12 cellular contexts compared by ENCODE assay signal in the genomic region with DNA sequence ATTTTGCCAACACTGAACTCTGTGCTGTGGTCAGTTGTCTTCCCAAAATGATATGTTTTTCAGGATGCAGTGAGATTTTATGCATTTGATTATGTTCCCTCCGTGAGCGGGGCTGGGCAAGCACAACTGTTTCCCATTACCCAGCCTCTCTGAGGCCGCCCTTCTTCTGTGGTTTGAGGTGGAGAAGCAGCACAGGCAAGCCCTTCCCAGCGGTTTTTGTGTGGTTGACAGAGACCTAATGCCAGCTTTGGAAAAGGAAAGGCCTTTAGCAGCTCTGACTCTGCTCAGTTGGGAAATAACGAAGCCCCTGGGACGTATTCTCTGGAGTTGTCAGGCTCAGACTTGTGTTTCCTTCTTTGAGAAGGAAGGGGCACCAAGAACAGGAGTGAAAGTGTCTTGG. TPM values are rescaled to one million over a fixed set of nuclear protein-coding genes. Genes with fewer than 3 reads are reported as not detected.
DNase-seq lines count a peak whose midpoint lies in the region; ATAC-seq, FAIRE-seq and TF ChIP-seq lines count a peak whose summit lies in the region.
"Had no signal": no experiment of that assay in that cellular context is flagged by ENCODE, and none has a peak within 500 bp of the region (broad histone marks: within the 10 kb centered on the region; RNA-seq: fewer than 3 reads in every experiment).

No MANE protein-coding gene starts in this region.

- RAD21 ChIA-PET in GM12878 (lab: Charles Lee; ENCODE audit: unreplicated experiment), result interaction anchor here (0.8 to 5.9 kb wide), 10 partner anchors 8 to 77 kb away, joined by 3 to 50 read pairs (median 8); partner anchors contain the start of genes BBIP1, PDCD4 and SHOC2

- CTCF ChIA-PET in GM12878 (lab: Yijun Ruan, JAX), result interaction anchor here (1.0 to 4.1 kb wide), 8 partner anchors 8 to 47 kb away, joined by 3 to 27 read pairs (median 6); no protein-coding TSS in a partner anchor

- SMC1A ChIA-PET in GM12878 (lab: Charles Lee; ENCODE audit: uncharacterized antibody, unreplicated experiment), result interaction anchor here (0.7 to 6.2 kb wide), 11 partner anchors 9 to 822 kb away, joined by 3 to 86 read pairs (median 4); no protein-coding TSS in a partner anchor

- FAIRE-seq in GM12878 (lab: Jason Lieb, UNC), result no peak

- TF ChIP-seq CTCF in GM12878 (IDR thresholded peaks at IDR 0.05 in 2 of 3, conservative IDR thresholded peaks at IDR 0.05 in 1 of 3; ENCODE audit: control insufficient read depth in 2 of 3, extremely low read depth in 1 of 3, insufficient read depth in 1 of 3, low read depth in 3 of 3, low read length in 3 of 3) (no peak), tibial nerve (IDR thresholded peaks at IDR 0.05) (no peak)

- peaks cover 2% of the 10 kb centered on the region; the same call in 1 of the 3 replicates for H3K9me3 ChIP-seq in GM12878 (replicated peaks; ENCODE audit: control insufficient read depth, insufficient read depth, low read length)
- peaks cover 0 to 2% of the 10 kb centered on the region in 2 donors for H3K9me3 ChIP-seq in neuronal stem cell (replicated peaks in 1 of 2; ENCODE audit: control insufficient read depth in 2 of 2, insufficient read depth in 1 of 2, low read depth in 1 of 2, low read length in 2 of 2)
- no peaks in the 10 kb centered on the region for H3K9me3 ChIP-seq in tibial nerve
- H3K9me3 ChIP-seq: ovary had no signal

- H4K91ac ChIP-seq in neuronal stem cell (ENCODE audit: low read depth, low read length, poor library complexity), result no peak overlapping the region

- 62% methylated on average over 6 of the region's 6 CpGs for WGBS in GM12878 (ENCODE audit: insufficient coverage, insufficient replicate concordance, low lambda C conversion rate, missing lambda C conversion rate)
- WGBS in neuronal stem cell (ENCODE audit: extremely low coverage in 2 of 2, insufficient read length in 2 of 2, insufficient replicate concordance in 1 of 2), 2 donors, result no CpG with 5 or more reads among the region's 6 CpGs
- WGBS in tibial nerve, 2 donors, result 47 to 64% methylated on average over 6 of the region's 6 CpGs

- TF ChIP-seq POLR2A in GM12878 (IDR thresholded peaks at IDR 0.05; ENCODE audit: low read depth, low read length) (no peak), tibial nerve (IDR thresholded peaks at IDR 0.05) (no peak)

- H3K36me3 ChIP-seq in GM12878 (ENCODE audit: control insufficient read depth in 2 of 2, insufficient read depth in 2 of 2, low read length in 1 of 2) (no peaks in the 10 kb centered on the region), neuronal stem cell (replicated peaks in 1 of 2; ENCODE audit: control insufficient read depth in 2 of 2, insufficient read depth in 2 of 2, low read length in 2 of 2) (no peaks in the 10 kb centered on the region), tibial nerve (no peaks in the 10 kb centered on the region)
- H3K36me3 ChIP-seq: ovary had no signal

- no peaks in the 10 kb centered on the region for H3K27me3 ChIP-seq in GM12878 (replicated peaks in 1 of 2; ENCODE audit: control insufficient read depth in 2 of 2, insufficient read depth in 2 of 2, low read length in 1 of 2)
- H3K27me3 ChIP-seq in neuronal stem cell (ENCODE audit: control insufficient read depth in 3 of 3, insufficient read depth in 3 of 3, low read depth in 1 of 3, low read length in 3 of 3), result no peaks in the 10 kb centered on the region
- H3K27me3 ChIP-seq in tibial nerve, result no peaks in the 10 kb centered on the region
- H3K27me3 ChIP-seq: ovary had no signal

- H2AFZ ChIP-seq in GM12878 (ENCODE audit: control insufficient read depth, low read depth, low read length), result peak overlapping the region; percentile 25
- peak overlapping the region; percentile 80 for H2AFZ ChIP-seq in neuronal stem cell (ENCODE audit: low read length)

- no peak overlapping the region for H3K4ac ChIP-seq in neuronal stem cell (ENCODE audit: low read length)

- no peaks in the 10 kb centered on the region for H3K79me2 ChIP-seq in GM12878 (ENCODE audit: control insufficient read depth, insufficient read depth, low read length)

- POLR2A ChIA-PET in GM12878 (lab: Charles Lee), result interaction anchor here (0.7 to 6.2 kb wide), 8 partner anchors 9 to 47 kb away, joined by 3 to 43 read pairs (median 11); partner anchors contain the start of gene PDCD4

- TF ChIP-seq RAD21 in GM12878 (IDR thresholded peaks at IDR 0.05; ENCODE audit: insufficient read depth, low read depth, low read length), result no peak

- H3K4me3 ChIP-seq in GM12878, result no peak overlapping the region
- no peak overlapping the region for H3K4me3 ChIP-seq in neuronal stem cell (ENCODE audit: low read length in 2 of 2)
- H3K4me3 ChIP-seq in tibial nerve, result no peak overlapping the region
- H3K4me3 ChIP-seq: ovary had no signal

- no peak overlapping the region for H3K9ac ChIP-seq in GM12878 (ENCODE audit: control insufficient read depth, insufficient read depth, low read length)
- H3K9ac ChIP-seq in neuronal stem cell (ENCODE audit: low read depth, low read length, poor library complexity), result no peak overlapping the region

- no peak overlapping the region for H2BK15ac ChIP-seq in neuronal stem cell (ENCODE audit: low read length)

- H4K20me1 ChIP-seq in GM12878 (ENCODE audit: control insufficient read depth, insufficient read depth), result no peaks in the 10 kb centered on the region

- H3K27ac ChIP-seq in GM12878 (ENCODE audit: control insufficient read depth, insufficient read depth) (peak overlapping the region; percentile 15; the same call in 1 of the 2 replicates), neuronal stem cell (replicated peaks; ENCODE audit: low read length) (no peak overlapping the region), tibial nerve (peak overlapping the region in 2 of 4 donors; percentile 30 to 43)
- H3K27ac ChIP-seq: ovary had no signal

- no TSS peak for BruUV-seq in GM12878 (replicated peaks; lab: Mats Ljungman, UMichigan)

- no peak overlapping the region for H4K8ac ChIP-seq in neuronal stem cell (ENCODE audit: low read depth, low read length)

- H2BK5ac ChIP-seq in neuronal stem cell (ENCODE audit: low read length), result no peak overlapping the region

- H3K4me2 ChIP-seq in GM12878 (ENCODE audit: control insufficient read depth, insufficient read depth) (peak overlapping the region; percentile 3; the same call in 1 of the 2 replicates), neuronal stem cell (ENCODE audit: insufficient read depth, low read length, poor library complexity, severe bottlenecking) (no peak overlapping the region)

- no peak overlapping the region for H2AK5ac ChIP-seq in neuronal stem cell (ENCODE audit: low read depth, low read length)

- no peak for TF ChIP-seq EP300 in GM12878 (IDR thresholded peaks at IDR 0.05; ENCODE audit: borderline replicate concordance in 1 of 2, control insufficient read depth in 1 of 2, low read depth in 2 of 2, low read length in 2 of 2)
- no peak for TF ChIP-seq EP300 in tibial nerve (IDR thresholded peaks at IDR 0.05)

- no peak overlapping the region for H3K14ac ChIP-seq in neuronal stem cell (ENCODE audit: low read length)

- in situ Hi-C loops in GM12878 (cut with MboI), result no loop called here

- H2BK120ac ChIP-seq in neuronal stem cell (ENCODE audit: low read depth, low read length), result no peak overlapping the region

- no peak overlapping the region for H2BK12ac ChIP-seq in neuronal stem cell (ENCODE audit: low read length)

- H3K4me1 ChIP-seq in GM12878 (ENCODE audit: control insufficient read depth, insufficient read depth, low read length) (peaks cover 49% of the 10 kb centered on the region), neuronal stem cell (ENCODE audit: control insufficient read depth in 2 of 2, insufficient read depth in 1 of 2, low read depth in 1 of 2, low read length in 2 of 2) (peaks cover 0 to 5% of the 10 kb centered on the region in 2 donors), tibial nerve (peaks cover 0 to 24% (median 2%) of the 10 kb centered on the region in 4 donors)

- peak overlapping the region; percentile 20 for H3K18ac ChIP-seq in neuronal stem cell (ENCODE audit: low read length)

- no peaks in the 10 kb centered on the region for H3K79me1 ChIP-seq in neuronal stem cell (ENCODE audit: low read depth, low read length)

- ATAC-seq in GM12878 (no peak), HG03342 (IDR thresholded peaks at IDR 0.05; ENCODE audit: unreplicated experiment) (no peak)

- DNase-seq in GF-D8 (lab: John Stamatoyannopoulos, UW) (peak; percentile 67), NOMO-1 (lab: John Stamatoyannopoulos, UW; ENCODE audit: unreplicated experiment in 2 of 2) (peak; percentile 53 to 55), GM12878 (ENCODE audit: low read depth, low spot score) (no peak), neuronal stem cell (ENCODE audit: low spot score) (no peak), T-helper 9 cell (no peak), tibial nerve (ENCODE audit: low spot score in 2 of 2) (no peak), NCI-H774 (lab: John Stamatoyannopoulos, UW) (no peak)
- DNase-seq: activated CD4-positive, alpha-beta T cell treated with anti-CD3 and anti-CD28 coated beads, Interleukin-2, amount 50 U/mL, for 1 hour; cortex of kidney; EL; ovary had no signal

- no peak overlapping the region for H3K23ac ChIP-seq in neuronal stem cell (ENCODE audit: low read depth, low read length, poor library complexity)

- intact Hi-C loops in GM12878 (cut with micrococcal nuclease; ENCODE audit: unreplicated experiment), result no loop called here

TF ChIP-seq in GM12878, 131 proteins besides CTCF, POLR2A, EP300 and RAD21 (continues in another document):
- peak; percentile 52; the same call in 1 of the 2 replicates for TF ChIP-seq RUNX3 (IDR thresholded peaks at IDR 0.05; ENCODE audit: low read length)
- TF ChIP-seq MEF2B (IDR thresholded peaks at IDR 0.05; ENCODE audit: partially characterized antibody, poor library complexity, severe bottlenecking), result peak; percentile 20
- peak; percentile 48; the same call in 1 of the 2 replicates for TF ChIP-seq EED (IDR thresholded peaks at IDR 0.05; ENCODE audit: low read depth)

RNA-seq across cellular contexts. Expression of gene PDCD4, which starts 20.7 kb away (rescaled TPM):
- total RNA-seq in GM12878 (2013; cell fraction: nucleolus; rRNA removed), result 343 and 354 TPM in 2 replicates
- total RNA-seq in GM12878 (2014; rRNA removed) (106 and 108 TPM in 2 replicates), GM12878 (2014; rRNA removed; fragmentation: Illumina TruSeq; extraction: Trizol) (168 and 179 TPM in 2 replicates), GM12878 (2021) (169 and 181 TPM in 2 replicates), tibial nerve (100 to 1,000 TPM in 1 of 4 donors, 10 to 100 TPM in 3; 68.6 to 109 (median 82.7) TPM)
- 158 TPM for polyA plus RNA-seq in GM12878 (2011; ENCODE audit: low read depth)
- polyA plus RNA-seq in GM12878 (2011; rRNA removed) (189 and 280 TPM in 2 replicates), GM12878 (2014; fragmentation: Illumina TruSeq; extraction: Trizol) (219 and 380 TPM in 2 replicates), GM12878 (2014; fragmentation: Nextera tagmentation; extraction: Ambion mirVana) (100 to 1,000 TPM; 101 to 138 TPM), GM12878 (2014; rRNA removed) (155 and 174 TPM in 2 replicates), GM12878 (2016; fragmentation: Nextera tagmentation; extraction: Ambion mirVana) (100 to 1,000 TPM; 341 to 372 TPM)
- 33.8 and 38.8 TPM in 2 replicates for polyA plus RNA-seq in GM12878 (2011; cell fraction: cytosol; rRNA removed)
- 93.5 and 111 TPM in 2 replicates for polyA plus RNA-seq in GM12878 (2011; cell fraction: nucleus; rRNA removed)
- polyA plus RNA-seq in GM12878 (2012), result 313 and 387 TPM in 2 replicates
- 37.1 and 72.9 TPM in 2 replicates for polyA minus RNA-seq in GM12878 (2011; rRNA and poly(A)+ RNA removed)
- polyA minus RNA-seq in GM12878 (2011; cell fraction: cytosol; rRNA and poly(A)+ RNA removed), result 31.5 and 42.2 TPM in 2 replicates
- polyA minus RNA-seq in GM12878 (2011; cell fraction: nucleus; rRNA and poly(A)+ RNA removed), result 57.9 and 72.6 TPM in 2 replicates
- polyA plus RNA-seq in neuronal stem cell (2013, experiment 1 of 2), result 86.5 TPM
- 87.2 TPM for polyA plus RNA-seq in neuronal stem cell (2013, experiment 2 of 2)

Comparison
In these comparisons a context has a peak if more than half of its experiments do, and no peak if none do; other contexts are left out.
1. DNase-seq: peak in GF-D8 (single experiment) and NOMO-1 (2 of 2); none in GM12878 (single experiment), neuronal stem cell (single experiment), T-helper 9 cell (single experiment), tibial nerve (0 of 2) and NCI-H774 (single experiment).